Comparison of ENCODE assay signal across 8 cellular contexts in genomic region chr17:59964455-59965328, GRCh38. TPM values are rescaled to one million over a fixed set of nuclear protein-coding genes. Genes with fewer than 3 reads are reported as not detected.
DNase-seq lines count a peak whose midpoint lies in the region; ATAC-seq and TF ChIP-seq lines count a peak whose summit lies in the region.

RNFT1 (minus strand) TSS chr17:59964740; CDS start chr17:59964663, 77 bp downstream.

- H3K4me3 Mint-ChIP-seq in CD8-positive, alpha-beta T cell: peak within 1 kb of the TSS; percentile 95

- no peaks in the 10 kb centered on the region for H3K27me3 ChIP-seq in CD8-positive, alpha-beta T cell (ENCODE audit: insufficient read depth, low read length)
- peaks cover 24% of the 10 kb centered on the region for H3K27me3 ChIP-seq in HUES64 (ENCODE audit: insufficient read depth, low read length)

- H3K9me3 ChIP-seq in CD8-positive, alpha-beta T cell (ENCODE audit: low read length): no peaks in the 10 kb centered on the region
- no peaks in the 10 kb centered on the region for H3K9me3 ChIP-seq in HUES64 (ENCODE audit: insufficient read depth, low read depth, low read length)

- intact Hi-C loops in CD8-positive, alpha-beta T cell (cut with DNase I, micrococcal nuclease): loop anchor here (1.0 to 10.0 kb wide), 6 partner anchors 11 to 630 kb away; partner anchors contain the start of genes CLTC (in 1 of the 2), PTRH2 (in 1 of the 2), RPS6KB1 (in 1 of the 2) and TUBD1 (in 1 of the 2)

- peak; percentile 86 for ATAC-seq in CD8-positive, alpha-beta T cell
- peak; percentile 68 for ATAC-seq in GM21360 (IDR thresholded peaks at IDR 0.05; ENCODE audit: unreplicated experiment)

- no peaks in the 10 kb centered on the region for H3K27me3 Mint-ChIP-seq in CD8-positive, alpha-beta T cell (ENCODE audit: low read depth)

- H3K27ac Mint-ChIP-seq in CD8-positive, alpha-beta T cell: peak within 1 kb of the TSS; percentile 97

- peak within 1 kb of the TSS; percentile 93 for H3K27ac ChIP-seq in CD8-positive, alpha-beta T cell (ENCODE audit: low read depth, low read length)
- no peak within 1 kb of the TSS for H3K27ac ChIP-seq in HUES64 (ENCODE audit: low read depth, low read length)

- H3K4me3 ChIP-seq in CD8-positive, alpha-beta T cell (ENCODE audit: low read depth, low read length): peak within 1 kb of the TSS; percentile 100
- peak within 1 kb of the TSS; percentile 70 for H3K4me3 ChIP-seq in HUES64 (ENCODE audit: low read length)

- peak within 1 kb of the TSS; percentile 77 for H3K9ac ChIP-seq in HUES64 (ENCODE audit: low read depth, low read length)

- CTCF ChIA-PET in CD8-positive, alpha-beta T cell (lab: Charles Lee): interaction anchor here (0.6 to 1.9 kb wide), 2 partner anchors 27 to 73 kb away, joined by 3 to 7 read pairs; no protein-coding TSS in a partner anchor

- no peak for TF ChIP-seq CTCF in CD8-positive, alpha-beta T cell (IDR thresholded peaks at IDR 0.05)

- H3K4me1 ChIP-seq in CD8-positive, alpha-beta T cell (ENCODE audit: insufficient read depth, low read length): peaks cover 22% of the 10 kb centered on the region
- H3K4me1 ChIP-seq in HUES64 (ENCODE audit: insufficient read depth, low read length): no peaks in the 10 kb centered on the region

- peaks cover 24% of the 10 kb centered on the region for H3K4me1 Mint-ChIP-seq in CD8-positive, alpha-beta T cell (ENCODE audit: low read depth)

- peak; percentile 82 to 95 (median 90) for DNase-seq in CD8-positive, alpha-beta T cell
- peak; percentile 77 for DNase-seq in OCI-M2 (lab: John Stamatoyannopoulos, UW; ENCODE audit: unreplicated experiment)
- DNase-seq in activated T-cell treated with anti-CD3 and anti-CD28 coated beads for 4 hours: peak; percentile 92
- peak; percentile 76 for DNase-seq in epidermal melanocyte (ENCODE audit: insufficient read length, low spot score)
- peak; percentile 91 for DNase-seq in middle frontal gyrus (ENCODE audit: extremely low spot score, low spot score)
- DNase-seq in stimulated activated CD8-positive, alpha-beta memory T cell treated with anti-CD3 and anti-CD28 coated beads, Interleukin-15, amount 100 ng/mL, for 48 hours (ENCODE audit: low read depth in 2 of 2): peak; percentile 83 to 86

- 2% methylated on average over 66 of the region's 67 CpGs for WGBS in HUES64

- no peaks in the 10 kb centered on the region for H3K9me3 Mint-ChIP-seq in CD8-positive, alpha-beta T cell

- H3K36me3 Mint-ChIP-seq in CD8-positive, alpha-beta T cell: peaks cover 18% of the 10 kb centered on the region

- peaks cover 4% of the 10 kb centered on the region for H3K36me3 ChIP-seq in CD8-positive, alpha-beta T cell (ENCODE audit: insufficient read depth, low read length)
- H3K36me3 ChIP-seq in HUES64 (ENCODE audit: insufficient read depth, low read length): no peaks in the 10 kb centered on the region

- POLR2A ChIA-PET in CD8-positive, alpha-beta T cell (lab: Charles Lee): interaction anchor here (0.6 to 1.4 kb wide), 7 partner anchors 9 to 1445 kb away, joined by 3 to 9 read pairs (median 3); partner anchors contain the start of genes CLTC, RPS6KB1 and TUBD1

RNA-seq across cellular contexts. Expression of gene RNFT1, which starts in this region (rescaled TPM):
- 10 to 100 TPM; 21.2 to 26.6 TPM for total RNA-seq in CD8-positive, alpha-beta T cell
- 5.6 TPM for polyA plus RNA-seq in HUES64 (2013, experiment 1 of 2)
- polyA plus RNA-seq in HUES64 (2013, experiment 2 of 2): 5.3 TPM
